Comparison of ENCODE assay signal across 15 cellular contexts in genomic region chr19:38039966-38040365, GRCh38.
DNase-seq lines count a peak whose midpoint lies in the region; ATAC-seq and TF ChIP-seq lines count a peak whose summit lies in the region.
"Had no signal": no experiment of that assay in that cellular context is flagged by ENCODE, and none has a peak within 500 bp of the region (broad histone marks: within the 10 kb centered on the region; RNA-seq: fewer than 3 reads in every experiment).

No MANE protein-coding gene starts in this region.

- H3K9ac ChIP-seq in fibroblast of lung (ENCODE audit: insufficient read depth, low read length), result no peak overlapping the region

- no peak overlapping the region for H2AFZ ChIP-seq in fibroblast of lung (ENCODE audit: low read length)

- peaks cover 2% of the 10 kb centered on the region for H3K79me2 ChIP-seq in fibroblast of lung (ENCODE audit: control insufficient read depth, insufficient read depth, low read length)

- H3K4me1 ChIP-seq in SJSA1 (replicated peaks) (peaks cover 14% of the 10 kb centered on the region; the same call in 1 of the 2 replicates), fibroblast of lung (ENCODE audit: control insufficient read depth, extremely low read depth, insufficient read depth, low read length) (peaks cover 14% of the 10 kb centered on the region)
- H3K4me1 ChIP-seq: suprapubic skin had no signal

- H3K9me3 ChIP-seq in SJSA1 (replicated peaks) (no peaks in the 10 kb centered on the region), fibroblast of lung (ENCODE audit: control insufficient read depth, insufficient read depth, low read depth, low read length) (no peaks in the 10 kb centered on the region)
- H3K9me3 ChIP-seq: pancreas, suprapubic skin had no signal

- H4K20me1 ChIP-seq in fibroblast of lung (ENCODE audit: control insufficient read depth, extremely low read depth, insufficient read depth, low read length), result no peaks in the 10 kb centered on the region

- peak; percentile 91 for DNase-seq in A172 (ENCODE audit: low spot score)
- DNase-seq in ELR (ENCODE audit: low read depth), result peak; percentile 98
- DNase-seq in SJSA1 (ENCODE audit: low read depth in 1 of 2, low spot score in 2 of 2), result peak in 1 of 2 experiments; percentile 57
- DNase-seq in fibroblast of lung (ENCODE audit: low read depth in 2 of 2), result peak; percentile 75 to 95
- DNase-seq in NCI-H1092 (lab: John Stamatoyannopoulos, UW), result no peak
- no peak for DNase-seq in NCI-H1048 (lab: John Stamatoyannopoulos, UW)
- DNase-seq in NCI-H69 (lab: John Stamatoyannopoulos, UW), result no peak
- DNase-seq: CD8-positive, alpha-beta memory T cell; glutamatergic neuron; NCI-H1417 treated with DMSO at 0.1 percent for 48 hours; pancreas; T-helper 9 cell had no signal

- H3K4me2 ChIP-seq in fibroblast of lung (ENCODE audit: extremely low read depth, insufficient read depth, low read length), result no peak overlapping the region

- no peaks in the 10 kb centered on the region for H3K36me3 ChIP-seq in SJSA1
- H3K36me3 ChIP-seq in fibroblast of lung (ENCODE audit: control insufficient read depth, insufficient read depth, low read length), result no peaks in the 10 kb centered on the region
- H3K36me3 ChIP-seq: pancreas, suprapubic skin had no signal

- H3K27me3 ChIP-seq in SJSA1 (replicated peaks) (no peaks in the 10 kb centered on the region), fibroblast of lung (ENCODE audit: control insufficient read depth, insufficient read depth, low read length) (no peaks in the 10 kb centered on the region)
- H3K27me3 ChIP-seq: pancreas, suprapubic skin had no signal

- no peak for TF ChIP-seq CTCF in fibroblast of lung (conservative IDR thresholded peaks at IDR 0.05 in 1 of 2, IDR thresholded peaks at IDR 0.05 in 1 of 2; ENCODE audit: low read depth in 1 of 2, low read length in 2 of 2)

- ATAC-seq in GM21528 (IDR thresholded peaks at IDR 0.05; ENCODE audit: low FRiP score, unreplicated experiment), result no peak
- ATAC-seq: pancreas had no signal

- H3K27ac ChIP-seq in SJSA1 (peak overlapping the region; percentile 79), fibroblast of lung (ENCODE audit: insufficient read depth, low read length) (peak overlapping the region; percentile 90)
- H3K27ac ChIP-seq: pancreas, suprapubic skin had no signal

- H3K4me3 ChIP-seq in SJSA1 (no peak overlapping the region), fibroblast of lung (replicated peaks in 1 of 4; ENCODE audit: control extremely low read depth in 1 of 4, insufficient read depth in 1 of 4, low read depth in 3 of 4, low read length in 4 of 4) (no peak overlapping the region)
- H3K4me3 ChIP-seq: lung, pancreas, suprapubic skin had no signal

Comparison
In these comparisons a context has a peak if more than half of its experiments do, and no peak if none do; other contexts are left out.
1. DNase-seq: peak in A172 (single experiment), ELR (single experiment) and fibroblast of lung (2 of 2); none in NCI-H1092 (single experiment), NCI-H1048 (single experiment) and NCI-H69 (single experiment).